Comparison of ENCODE assay signal across 16 cellular contexts in the genomic region with DNA sequence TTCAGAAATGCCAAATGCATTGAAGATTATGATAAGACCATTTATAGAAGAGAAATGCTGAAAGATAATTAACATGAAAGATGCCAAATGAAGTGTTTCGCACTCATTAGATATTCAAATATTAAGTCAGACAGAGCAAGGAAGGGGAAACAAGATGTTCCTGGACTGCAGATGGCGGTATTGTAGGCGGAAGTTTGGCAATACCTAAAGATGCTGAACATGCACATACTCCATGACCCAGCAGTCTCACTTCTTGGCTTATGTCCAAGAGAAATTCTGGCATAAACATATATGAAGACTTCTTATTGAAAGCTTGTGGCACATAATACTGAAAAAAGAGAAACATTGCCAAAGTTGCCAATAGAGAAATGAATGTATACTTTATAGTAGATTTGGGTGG.
DNase-seq lines count a peak whose midpoint lies in the region; ATAC-seq and TF ChIP-seq lines count a peak whose summit lies in the region.
"Had no signal": no experiment of that assay in that cellular context is flagged by ENCODE, and none has a peak within 500 bp of the region (broad histone marks: within the 10 kb centered on the region; RNA-seq: fewer than 3 reads in every experiment).

No MANE protein-coding gene starts in this region.

- in situ Hi-C loops in SK-MEL-5 (cut with HindIII; ENCODE audit: low pct_unique_long_range_greater_than_20kb, low sequenced_read_pairs), result no loop called here

- CTCF ChIA-PET in HEK293T (lab: Yijun Ruan, JAX), result no interaction called here

- no peaks in the 10 kb centered on the region for H3K9me3 ChIP-seq in BE2C
- H3K9me3 ChIP-seq in MG63, result no peaks in the 10 kb centered on the region
- H3K9me3 ChIP-seq: SJCRH30 had no signal

- no peak for ATAC-seq in GM21390 (IDR thresholded peaks at IDR 0.05; ENCODE audit: unreplicated experiment)
- ATAC-seq: activated T-cell treated with anti-CD3 and anti-CD28 coated beads, Interleukin-2, amount 50 U/mL, for 72 hours; CD8-positive, alpha-beta T cell; stimulated activated naive CD8-positive, alpha-beta T cell treated with anti-CD3 and anti-CD28 coated beads, Interleukin-15, amount 100 ng/mL, for 72 hours had no signal

- TF ChIP-seq CTCF in BE2C (IDR thresholded peaks at IDR 0.05; ENCODE audit: low read depth, low read length) (peak; percentile 34; the same call in 1 of the 2 replicates), fibroblast of villous mesenchyme (IDR thresholded peaks at IDR 0.05; ENCODE audit: insufficient read depth, low read depth, low read length) (no peak)

- H3K27me3 ChIP-seq in BE2C (no peaks in the 10 kb centered on the region), MG63 (no peaks in the 10 kb centered on the region)
- H3K27me3 ChIP-seq: SJCRH30 had no signal

- H3K4me1 ChIP-seq in BE2C, result no peaks in the 10 kb centered on the region; the same call in none of the 2 replicates
- H3K4me1 ChIP-seq: SJCRH30 had no signal

- DNase-seq in BE2C (peak; percentile 42), HEK293T (ENCODE audit: extremely low spot score) (peak; percentile 14), SK-MEL-5 (ENCODE audit: low read depth, low spot score) (peak; percentile 55), fibroblast of villous mesenchyme (ENCODE audit: low read depth) (peak; percentile 25), COR-L47 (lab: John Stamatoyannopoulos, UW) (no peak), MG63 (no peak), amniotic stem cell (lab: John Stamatoyannopoulos, UW) (no peak)
- DNase-seq: activated T-cell treated with anti-CD3 and anti-CD28 coated beads, Interleukin-2, amount 50 U/mL, for 72 hours; CD8-positive, alpha-beta T cell; GOT3; islet precursor cell; KG1; stimulated activated CD4-positive, alpha-beta T cell treated with anti-CD3 and anti-CD28 coated beads, Interleukin-4, amount 100 ng/mL, for 4 hours; stimulated activated naive CD8-positive, alpha-beta T cell treated with anti-CD3 and anti-CD28 coated beads, Interleukin-15, amount 100 ng/mL, for 72 hours had no signal

- POLR2A ChIA-PET in HEK293T (lab: Yijun Ruan, JAX), result no interaction called here

- H3K36me3 ChIP-seq in BE2C, result no peaks in the 10 kb centered on the region
- H3K36me3 ChIP-seq in MG63, result no peaks in the 10 kb centered on the region
- H3K36me3 ChIP-seq: SJCRH30 had no signal

- H3K4me3 ChIP-seq in BE2C (ENCODE audit: low read depth, low read length), result no peak overlapping the region
- no peak overlapping the region for H3K4me3 ChIP-seq in fibroblast of villous mesenchyme (ENCODE audit: low read depth, low read length)
- H3K4me3 ChIP-seq in MG63, result no peak overlapping the region
- H3K4me3 ChIP-seq: SJCRH30 had no signal

TF ChIP-seq in HEK293T, 16 proteins besides CTCF, POLR2A, EP300 and RAD21:
- no peak for TF ChIP-seq L3MBTL2 (conservative IDR thresholded peaks at IDR 0.05)
- TF ChIP-seq ELF4 (IDR thresholded peaks at IDR 0.05), result no peak
- no peak for TF ChIP-seq FOXK2 (IDR thresholded peaks at IDR 0.05)
- TF ChIP-seq, protein P1, sequence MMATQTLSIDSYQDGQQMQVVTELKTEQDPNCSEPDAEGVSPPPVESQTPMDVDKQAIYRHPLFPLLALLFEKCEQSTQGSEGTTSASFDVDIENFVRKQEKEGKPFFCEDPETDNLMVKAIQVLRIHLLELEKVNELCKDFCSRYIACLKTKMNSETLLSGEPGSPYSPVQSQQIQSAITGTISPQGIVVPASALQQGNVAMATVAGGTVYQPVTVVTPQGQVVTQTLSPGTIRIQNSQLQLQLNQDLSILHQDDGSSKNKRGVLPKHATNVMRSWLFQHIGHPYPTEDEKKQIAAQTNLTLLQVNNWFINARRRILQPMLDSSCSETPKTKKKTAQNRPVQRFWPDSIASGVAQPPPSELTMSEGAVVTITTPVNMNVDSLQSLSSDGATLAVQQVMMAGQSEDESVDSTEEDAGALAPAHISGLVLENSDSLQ (IDR thresholded peaks at IDR 0.05), result no peak
- TF ChIP-seq SP1 (IDR thresholded peaks at IDR 0.05), result no peak
- TF ChIP-seq CTBP1 (IDR thresholded peaks at IDR 0.05; ENCODE audit: borderline replicate concordance), result no peak
- TF ChIP-seq BHLHE40 (IDR thresholded peaks at IDR 0.05; ENCODE audit: borderline replicate concordance), result no peak
- no peak for TF ChIP-seq NFRKB (IDR thresholded peaks at IDR 0.05)
- no peak for TF ChIP-seq HDGF (IDR thresholded peaks at IDR 0.05; ENCODE audit: borderline replicate concordance)
- TF ChIP-seq FOXM1 (IDR thresholded peaks at IDR 0.05; ENCODE audit: borderline replicate concordance), result no peak
- TF ChIP-seq SUZ12 (IDR thresholded peaks at IDR 0.05), result no peak
- no peak for TF ChIP-seq TARDBP (IDR thresholded peaks at IDR 0.05)

Comparison
In these comparisons a context has a peak if more than half of its experiments do, and no peak if none do; other contexts are left out.
1. DNase-seq: peak in BE2C (single experiment), HEK293T (single experiment), SK-MEL-5 (single experiment) and fibroblast of villous mesenchyme (single experiment); none in COR-L47 (single experiment), MG63 (single experiment) and amniotic stem cell (single experiment).